ENCODE assay signal across 10 cellular contexts in the genomic region with DNA sequence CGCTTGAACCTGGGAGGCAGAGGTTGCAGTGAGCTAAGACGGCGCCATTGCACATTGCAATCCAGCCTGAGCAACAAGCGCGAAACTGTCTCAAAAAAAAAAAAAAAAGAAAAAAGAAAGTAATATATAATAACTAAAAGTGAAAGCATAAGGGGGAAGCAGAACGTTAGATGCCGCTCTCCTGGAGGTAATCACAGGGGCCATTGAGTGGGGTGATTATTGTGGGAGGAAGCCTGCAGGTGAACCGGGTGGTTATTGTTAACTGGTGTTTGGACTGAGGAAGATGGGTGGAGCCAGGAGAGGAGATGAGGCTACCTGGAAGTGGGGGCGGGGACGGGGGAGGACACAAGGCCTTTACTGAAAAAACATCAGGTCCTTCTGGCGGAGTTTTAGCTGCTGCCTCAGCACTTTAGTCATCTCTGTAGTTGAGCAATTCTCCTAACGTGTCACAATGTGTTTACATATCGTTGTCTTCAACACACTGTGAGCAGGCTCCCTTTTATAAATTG. TPM values are rescaled to one million over a fixed set of nuclear protein-coding genes. Genes with fewer than 3 reads are reported as not detected.
A peak's percentile ranks its signal among the peaks of the same experiment; 100 is the strongest.
DNase-seq lines count a peak whose midpoint lies in the region; ATAC-seq, FAIRE-seq and TF ChIP-seq lines count a peak whose summit lies in the region.
"Had no signal": no experiment of that assay in that cellular context is flagged by ENCODE, and none has a peak within 500 bp of the region (broad histone marks: within the 10 kb centered on the region; RNA-seq: fewer than 3 reads in every experiment).

No MANE protein-coding gene starts in this region.

- H3K27me3 Mint-ChIP-seq in activated naive CD8-positive, alpha-beta T cell treated with anti-CD3 and anti-CD28 coated beads, Interleukin-2, amount 50 U/mL, for 24 hours: peaks cover 28% of the 10 kb centered on the region
- no peaks in the 10 kb centered on the region for H3K27me3 Mint-ChIP-seq in chondrocyte (ENCODE audit: low read depth)

- CTCF ChIA-PET in OCI-LY7 (lab: Charles Lee; ENCODE audit: unreplicated experiment) (no interaction called here), A673 (lab: Charles Lee) (no interaction called here)

- no peaks in the 10 kb centered on the region for H3K36me3 Mint-ChIP-seq in activated naive CD8-positive, alpha-beta T cell treated with anti-CD3 and anti-CD28 coated beads, Interleukin-2, amount 50 U/mL, for 24 hours (ENCODE audit: low read depth)
- H3K36me3 Mint-ChIP-seq in chondrocyte (ENCODE audit: low read depth): peaks cover 2% of the 10 kb centered on the region

- ATAC-seq in GM18508 (IDR thresholded peaks at IDR 0.05; ENCODE audit: insufficient read depth, unreplicated experiment) (peak; percentile 53), HG02884 (IDR thresholded peaks at IDR 0.05; ENCODE audit: unreplicated experiment) (peak; percentile 56), pancreas (peak in 3 of 4 donors; percentile 23 to 64 (median 32))
- ATAC-seq in activated naive CD8-positive, alpha-beta T cell treated with anti-CD3 and anti-CD28 coated beads, Interleukin-2, amount 50 U/mL, for 24 hours: peak; percentile 78

- no peak for FAIRE-seq in pancreas (lab: Jason Lieb, UNC)
- FAIRE-seq: islet of Langerhans had no signal

- H3K9me3 Mint-ChIP-seq in activated naive CD8-positive, alpha-beta T cell treated with anti-CD3 and anti-CD28 coated beads, Interleukin-2, amount 50 U/mL, for 24 hours: no peaks in the 10 kb centered on the region
- H3K9me3 Mint-ChIP-seq in chondrocyte (ENCODE audit: low read depth): no peaks in the 10 kb centered on the region

- peak overlapping the region; percentile 35; the same call in 1 of the 2 replicates for H3K4me2 ChIP-seq in OCI-LY7 (ENCODE audit: low read length)
- H3K4me2 ChIP-seq: KMS-11 had no signal

- 80 to 84% methylated on average over 13 of the region's 13 CpGs for WGBS in pancreas, 2 donors

- no peaks in the 10 kb centered on the region for H3K27me3 ChIP-seq in pancreas
- no peaks in the 10 kb centered on the region for H3K27me3 ChIP-seq in A673 (replicated peaks; ENCODE audit: insufficient read depth, low read depth, low read length, poor library complexity)

- intact Hi-C loops in OCI-LY7 (cut with micrococcal nuclease; ENCODE audit: unreplicated experiment): no loop called here
- intact Hi-C loops in pancreas (cut with DNase I): no loop called here
- intact Hi-C loops in A673 (cut with micrococcal nuclease; ENCODE audit: unreplicated experiment): no loop called here

- H3K4me1 Mint-ChIP-seq in activated naive CD8-positive, alpha-beta T cell treated with anti-CD3 and anti-CD28 coated beads, Interleukin-2, amount 50 U/mL, for 24 hours: peaks cover 21% of the 10 kb centered on the region
- peaks cover 9% of the 10 kb centered on the region for H3K4me1 Mint-ChIP-seq in chondrocyte (ENCODE audit: low read depth)

- no peak overlapping the region for H3K27ac Mint-ChIP-seq in activated naive CD8-positive, alpha-beta T cell treated with anti-CD3 and anti-CD28 coated beads, Interleukin-2, amount 50 U/mL, for 24 hours
- no peak overlapping the region for H3K27ac Mint-ChIP-seq in chondrocyte (ENCODE audit: unreplicated experiment)

- DNase-seq in OCI-LY7 (ENCODE audit: low spot score) (peak; percentile 14), pancreas (no peak), chondrocyte (ENCODE audit: low spot score) (no peak), A673 (ENCODE audit: low spot score) (no peak), middle frontal gyrus (ENCODE audit: extremely low spot score, low spot score) (no peak)
- peak; percentile 45 for DNase-seq in activated naive CD8-positive, alpha-beta T cell treated with anti-CD3 and anti-CD28 coated beads, Interleukin-2, amount 50 U/mL, for 24 hours

- no peaks in the 10 kb centered on the region for H3K9me2 ChIP-seq in OCI-LY7 (ENCODE audit: insufficient read depth, low read length)

- H3K9me3 ChIP-seq in OCI-LY7 (ENCODE audit: low read length) (no peaks in the 10 kb centered on the region), pancreas (no peaks in the 10 kb centered on the region), A673 (ENCODE audit: low read depth, low read length, poor library complexity, severe bottlenecking) (no peaks in the 10 kb centered on the region)

- H4K20me1 ChIP-seq in OCI-LY7 (ENCODE audit: insufficient read depth, low read length): no peaks in the 10 kb centered on the region

- BruUV-seq in OCI-LY7 (replicated peaks; lab: Mats Ljungman, UMichigan) (no TSS peak), A673 (replicated peaks; lab: Mats Ljungman, UMichigan) (no TSS peak)

- H3K4me3 ChIP-seq in OCI-LY7 (ENCODE audit: low read depth, low read length, poor library complexity, severe bottlenecking) (no peak overlapping the region), pancreas (no peak overlapping the region), A673 (ENCODE audit: low read depth, low read length, poor library complexity, severe bottlenecking) (no peak overlapping the region)

- H2AFZ ChIP-seq in OCI-LY7 (ENCODE audit: low read length): no peak overlapping the region

- TF ChIP-seq CTCF in OCI-LY7 (conservative IDR thresholded peaks at IDR 0.05; ENCODE audit: low read length) (no peak), pancreas (IDR thresholded peaks at IDR 0.05) (no peak), chondrocyte (IDR thresholded peaks at IDR 0.05) (no peak), A673 (conservative IDR thresholded peaks at IDR 0.05; ENCODE audit: low read depth, low read length) (no peak)

- POLR2A ChIA-PET in OCI-LY7 (lab: Charles Lee): interaction anchor here (0.6 to 1.8 kb wide), 2 partner anchors 11 to 113 kb away, joined by 3 to 6 read pairs; no protein-coding TSS in a partner anchor
- POLR2A ChIA-PET in A673 (lab: Charles Lee; ENCODE audit: low non-redundant PET): interaction anchor here (1.0 kb wide), 1 partner anchor 10 kb away, joined by 9 read pairs; no protein-coding TSS in a partner anchor

- peaks cover 13% of the 10 kb centered on the region for H3K4me1 ChIP-seq in OCI-LY7 (ENCODE audit: insufficient read depth, low read length, poor library complexity, severe bottlenecking)
- peaks cover 0 to 7% (median 6%) of the 10 kb centered on the region in 3 donors for H3K4me1 ChIP-seq in pancreas
- no peaks in the 10 kb centered on the region for H3K4me1 ChIP-seq in A673 (ENCODE audit: insufficient read depth, low read length, poor library complexity, severe bottlenecking)

- no peaks in the 10 kb centered on the region for H3K36me3 ChIP-seq in OCI-LY7 (ENCODE audit: insufficient read depth, low read length)
- no peaks in the 10 kb centered on the region for H3K36me3 ChIP-seq in pancreas
- H3K36me3 ChIP-seq in A673 (ENCODE audit: insufficient read depth, low read length, poor library complexity, severe bottlenecking): no peaks in the 10 kb centered on the region

- no peak overlapping the region for H3K27ac ChIP-seq in OCI-LY7 (ENCODE audit: low read depth, low read length, poor library complexity, severe bottlenecking)
- H3K27ac ChIP-seq in pancreas: no peak overlapping the region
- no peak overlapping the region for H3K27ac ChIP-seq in A673 (ENCODE audit: low read depth, low read length, poor library complexity, severe bottlenecking)
- H3K27ac ChIP-seq: KMS-11 had no signal

- H3K79me2 ChIP-seq in OCI-LY7 (ENCODE audit: insufficient read depth, low read depth, low read length): no peaks in the 10 kb centered on the region

- peak overlapping the region; percentile 59 for H3K4me3 Mint-ChIP-seq in activated naive CD8-positive, alpha-beta T cell treated with anti-CD3 and anti-CD28 coated beads, Interleukin-2, amount 50 U/mL, for 24 hours
- no peak overlapping the region for H3K4me3 Mint-ChIP-seq in chondrocyte (ENCODE audit: unreplicated experiment)

RNA-seq across cellular contexts. Expression of a gene that starts 5.3 kb away (rescaled TPM):
- total RNA-seq in OCI-LY7 (2014; rRNA removed; shearing (Covaris generic)): 15.1 and 16.2 TPM in 2 replicates
- total RNA-seq in OCI-LY7 (2022) (18.0 and 24.5 TPM in 2 replicates), pancreas (10 to 100 TPM; 29.1 to 70.3 (median 33.4) TPM), chondrocyte (49.9 to 50.6 TPM (median 50.4 TPM) in 3 replicates), A673 (2021) (7.2 and 10.4 TPM in 2 replicates)
- 10 to 100 TPM; 24.1 to 29.8 TPM for polyA plus RNA-seq in pancreas

Comparison
In these comparisons a context has a peak if more than half of its experiments do, and no peak if none do; other contexts are left out.
1. DNase-seq: peak in OCI-LY7 (single experiment) and activated naive CD8-positive, alpha-beta T cell treated with anti-CD3 and anti-CD28 coated beads, Interleukin-2, amount 50 U/mL, for 24 hours (single experiment); none in pancreas (0 of 6), chondrocyte (single experiment), A673 (single experiment) and middle frontal gyrus (single experiment).
2. Peak in every context shown above with its lines, with median percentiles within 50 percentile points of each other: ATAC-seq.